ENCODE assay signal across 8 cellular contexts in the genomic region with DNA sequence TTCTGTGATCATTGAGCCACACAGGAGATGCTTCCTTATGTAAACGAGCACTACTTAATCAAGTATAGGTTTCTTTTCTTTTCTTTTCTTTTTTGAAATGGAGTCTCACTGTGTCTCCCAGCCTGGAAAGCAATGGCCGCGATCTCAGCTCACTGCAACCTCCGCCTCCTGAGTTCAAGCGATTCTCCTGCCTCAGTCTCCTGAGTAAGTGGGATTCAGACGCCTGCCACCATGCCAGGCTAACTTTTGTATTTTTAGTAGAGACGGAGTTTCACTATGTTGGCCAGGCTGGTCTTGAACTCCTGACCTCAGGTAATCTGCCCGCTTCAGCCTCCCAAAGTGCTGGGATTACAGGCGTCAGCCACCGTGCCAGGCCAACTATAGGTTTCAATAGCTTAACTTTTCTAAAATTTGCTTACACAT. TPM values are rescaled to one million over a fixed set of nuclear protein-coding genes. Genes with fewer than 3 reads are reported as not detected.
A peak's percentile ranks its signal among the peaks of the same experiment; 100 is the strongest.
DNase-seq lines count a peak whose midpoint lies in the region; ATAC-seq and TF ChIP-seq lines count a peak whose summit lies in the region.
"Not testable (repeated sequence)": the region's sequence is repeated elsewhere in the genome, so short reads cannot be mapped to it uniquely, and the experiment has no call there.

No MANE protein-coding gene starts in this region.

- H3K9me3 ChIP-seq in muscle layer of colon (ENCODE audit: low read length); thoracic aorta: not testable (repeated sequence)

- H3K4me1 Mint-ChIP-seq in activated CD4-positive, alpha-beta T cell treated with anti-CD3 and anti-CD28 coated beads, Interleukin-2, amount 10 ng/mL, durations not matched to agents 7 days and 5 days: peaks cover 47% of the 10 kb centered on the region
- peaks cover 62% of the 10 kb centered on the region for H3K4me1 Mint-ChIP-seq in activated naive CD8-positive, alpha-beta T cell (ENCODE audit: low read depth)

- H3K27me3 Mint-ChIP-seq in activated CD4-positive, alpha-beta T cell treated with anti-CD3 and anti-CD28 coated beads, Interleukin-2, amount 10 ng/mL, durations not matched to agents 7 days and 5 days; activated naive CD8-positive, alpha-beta T cell: not testable (repeated sequence)

- H3K4me1 ChIP-seq in muscle layer of colon (ENCODE audit: insufficient read depth, low read length) (peaks cover 11% of the 10 kb centered on the region), thoracic aorta (ENCODE audit: control insufficient read depth in 1 of 2, low read depth in 2 of 2) (peaks cover 0 to 13% of the 10 kb centered on the region in 2 donors)

- ATAC-seq in GM19455 (IDR thresholded peaks at IDR 0.05; ENCODE audit: unreplicated experiment) (peak; percentile 31), HG02885 (IDR thresholded peaks at IDR 0.05; ENCODE audit: poor library complexity, unreplicated experiment) (peak; percentile 30)
- ATAC-seq in thoracic aorta (ENCODE audit: insufficient number of reproducible peaks, low FRiP score, low read depth): not testable (repeated sequence)

- POLR2A ChIA-PET in activated CD4-positive, alpha-beta T cell treated with anti-CD3 and anti-CD28 coated beads, Interleukin-2, amount 10 ng/mL, durations not matched to agents 7 days and 5 days (lab: Charles Lee): interaction anchor here (0.6 to 1.8 kb wide), 9 partner anchors 17 to 50 kb away, joined by 3 to 6 read pairs (median 3); partner anchors contain the start of gene MBNL1

- CTCF ChIA-PET in activated CD4-positive, alpha-beta T cell treated with anti-CD3 and anti-CD28 coated beads, Interleukin-2, amount 10 ng/mL, durations not matched to agents 7 days and 5 days (lab: Charles Lee): interaction anchor here (0.7 to 1.9 kb wide), 13 partner anchors 10 to 135 kb away, joined by 3 to 11 read pairs (median 4); no protein-coding TSS in a partner anchor

- H3K36me3 ChIP-seq in muscle layer of colon (ENCODE audit: insufficient read depth, low read length); thoracic aorta: not testable (repeated sequence)

- H3K27ac ChIP-seq in muscle layer of colon (ENCODE audit: low read depth, low read length): peak overlapping the region; percentile 48
- not testable (repeated sequence) for H3K27ac ChIP-seq in thoracic aorta

- H3K27me3 ChIP-seq in muscle layer of colon (ENCODE audit: control insufficient read depth in 1 of 2, insufficient read depth in 2 of 2, low read length in 2 of 2); thoracic aorta (replicated peaks; ENCODE audit: insufficient read depth): not testable (repeated sequence)

- H3K4me3 ChIP-seq in GM12864 (ENCODE audit: low read depth, low read length) (peak overlapping the region; percentile 56), muscle layer of colon (ENCODE audit: low read depth in 1 of 2, low read length in 2 of 2) (peak overlapping the region in 1 of 2 donors; percentile 11), thoracic aorta (peak overlapping the region; percentile 34)
- H3K4me3 ChIP-seq in Jurkat, Clone E6-1 (ENCODE audit: low read length): peak overlapping the region; percentile 57

- not testable (repeated sequence) for DNase-seq in GM12864 (ENCODE audit: low read depth); Jurkat, Clone E6-1 (ENCODE audit: low read depth, low spot score); thoracic aorta (ENCODE audit: low spot score)
- peak; percentile 44 for DNase-seq in activated CD4-positive, alpha-beta T cell treated with anti-CD3 and anti-CD28 coated beads, Interleukin-2, amount 10 ng/mL, durations not matched to agents 7 days and 5 days

- peak overlapping the region; percentile 99 for H3K4me3 Mint-ChIP-seq in activated CD4-positive, alpha-beta T cell treated with anti-CD3 and anti-CD28 coated beads, Interleukin-2, amount 10 ng/mL, durations not matched to agents 7 days and 5 days
- H3K4me3 Mint-ChIP-seq in activated naive CD8-positive, alpha-beta T cell: peak overlapping the region; percentile 92

- not testable (repeated sequence) for TF ChIP-seq CTCF in GM12864 (IDR thresholded peaks at IDR 0.05; ENCODE audit: low read depth, low read length, missing control alignments); thoracic aorta (IDR thresholded peaks at IDR 0.05)

- not testable (repeated sequence) for H3K9ac ChIP-seq in muscle layer of colon (ENCODE audit: low read length)

- peaks cover 25% of the 10 kb centered on the region for H3K36me3 Mint-ChIP-seq in activated CD4-positive, alpha-beta T cell treated with anti-CD3 and anti-CD28 coated beads, Interleukin-2, amount 10 ng/mL, durations not matched to agents 7 days and 5 days (ENCODE audit: low read depth)
- not testable (repeated sequence) for H3K36me3 Mint-ChIP-seq in activated naive CD8-positive, alpha-beta T cell

- not testable (repeated sequence) for H3K9me3 Mint-ChIP-seq in activated CD4-positive, alpha-beta T cell treated with anti-CD3 and anti-CD28 coated beads, Interleukin-2, amount 10 ng/mL, durations not matched to agents 7 days and 5 days; activated naive CD8-positive, alpha-beta T cell (ENCODE audit: low read depth)

- peak overlapping the region; percentile 84 for H3K27ac Mint-ChIP-seq in activated CD4-positive, alpha-beta T cell treated with anti-CD3 and anti-CD28 coated beads, Interleukin-2, amount 10 ng/mL, durations not matched to agents 7 days and 5 days
- peak overlapping the region; percentile 98 for H3K27ac Mint-ChIP-seq in activated naive CD8-positive, alpha-beta T cell

RNA-seq across cellular contexts. Expression of gene MBNL1, which starts 25.0 kb away (rescaled TPM):
- polyA plus RNA-seq in Jurkat, Clone E6-1 (2012; ENCODE audit: insufficient read depth, insufficient read length): 69.0 TPM
- 100 to 1,000 TPM; 437 to 559 TPM for total RNA-seq in activated CD4-positive, alpha-beta T cell treated with anti-CD3 and anti-CD28 coated beads, Interleukin-2, amount 10 ng/mL, durations not matched to agents 7 days and 5 days
- total RNA-seq in thoracic aorta: 1,000 to 10,000 TPM in 1 of 2 donors, 100 to 1,000 TPM in 1; 783 to 1,062 TPM
